Comparison of ENCODE assay signal across 25 cellular contexts in the genomic region with DNA sequence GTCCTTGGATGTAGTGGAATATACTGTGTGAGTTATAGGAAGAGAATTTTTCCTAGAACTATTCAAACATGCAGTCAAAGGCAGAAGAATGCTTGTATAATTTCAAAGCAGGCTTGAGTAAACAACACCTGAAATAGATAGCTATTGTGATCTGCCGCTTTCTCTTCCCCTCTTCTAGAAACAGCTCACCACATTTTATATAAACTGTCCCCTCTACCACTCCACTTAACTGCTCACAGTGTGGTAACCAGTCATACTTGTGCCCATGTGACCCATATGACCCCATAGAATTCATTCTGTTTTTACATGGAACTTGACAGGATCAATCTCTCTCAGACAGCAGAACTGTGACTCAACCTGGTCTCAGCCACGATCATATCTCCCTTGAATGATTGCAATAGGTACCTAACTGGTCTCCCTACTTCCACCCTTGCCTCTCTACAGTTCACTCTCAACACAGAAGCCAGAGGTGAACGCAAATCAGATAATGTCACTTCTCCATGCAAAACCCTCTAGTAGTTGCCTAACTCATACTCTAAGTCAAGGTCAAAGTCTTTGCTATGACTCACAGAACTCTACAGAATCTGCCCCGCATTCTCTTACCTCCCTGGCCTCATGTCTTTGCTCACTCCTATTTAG.
DNase-seq lines count a peak whose midpoint lies in the region; ATAC-seq and TF ChIP-seq lines count a peak whose summit lies in the region.
"Had no signal": no experiment of that assay in that cellular context is flagged by ENCODE, and none has a peak within 500 bp of the region (broad histone marks: within the 10 kb centered on the region; RNA-seq: fewer than 3 reads in every experiment).

No MANE protein-coding gene starts in this region.

- no peak for TF ChIP-seq CTCF in epithelial cell of esophagus (IDR thresholded peaks at IDR 0.05; ENCODE audit: insufficient read depth, low read depth, low read length, missing control alignments)
- TF ChIP-seq CTCF in omental fat pad (IDR thresholded peaks at IDR 0.05): no peak

- no peaks in the 10 kb centered on the region for H3K9me3 Mint-ChIP-seq in activated naive CD4-positive, alpha-beta T cell treated with anti-CD3 and anti-CD28 coated beads, Interleukin-2, amount 50 U/mL, for 72 hours
- no peaks in the 10 kb centered on the region for H3K9me3 Mint-ChIP-seq in stimulated activated effector memory CD8-positive, alpha-beta T cell treated with anti-CD3 and anti-CD28 coated beads, Interleukin-12 subunit alpha, Interleukin-12 subunit beta, amount 100 ng/mL, for 72 hours
- H3K9me3 Mint-ChIP-seq: activated CD4-positive, alpha-beta T cell treated with anti-CD3 and anti-CD28 coated beads, Interleukin-2, amount 10 ng/mL, durations not matched to agents 7 days and 5 days; CD4-positive, alpha-beta T cell had no signal

- H3K36me3 Mint-ChIP-seq in activated naive CD4-positive, alpha-beta T cell treated with anti-CD3 and anti-CD28 coated beads, Interleukin-2, amount 50 U/mL, for 72 hours: peaks cover 0 to 4% of the 10 kb centered on the region in 2 donors
- no peaks in the 10 kb centered on the region for H3K36me3 Mint-ChIP-seq in stimulated activated effector memory CD8-positive, alpha-beta T cell treated with anti-CD3 and anti-CD28 coated beads, Interleukin-12 subunit alpha, Interleukin-12 subunit beta, amount 100 ng/mL, for 72 hours

- DNase-seq in activated naive CD4-positive, alpha-beta T cell treated with anti-CD3 and anti-CD28 coated beads, Interleukin-2, amount 50 U/mL, for 72 hours (ENCODE audit: low spot score in 2 of 2): no peak
- no peak for DNase-seq in activated naive CD4-positive, alpha-beta T cell (lab: John Stamatoyannopoulos, UW)
- peak; percentile 40 for DNase-seq in OCI-M1 (lab: John Stamatoyannopoulos, UW)
- peak; percentile 46 for DNase-seq in epithelial cell of esophagus (ENCODE audit: low read depth)
- no peak for DNase-seq in stimulated activated effector memory CD8-positive, alpha-beta T cell treated with anti-CD3 and anti-CD28 coated beads, Interleukin-12 subunit alpha, Interleukin-12 subunit beta, amount 100 ng/mL, for 72 hours (ENCODE audit: low spot score in 2 of 2)
- DNase-seq in COR-L47 (lab: John Stamatoyannopoulos, UW): no peak
- no peak for DNase-seq in omental fat pad (ENCODE audit: low spot score)
- no peak for DNase-seq in cerebellum (ENCODE audit: low spot score)
- DNase-seq: activated CD4-positive, alpha-beta T cell treated with anti-CD3 and anti-CD28 coated beads, Interleukin-2, amount 10 ng/mL, durations not matched to agents 7 days and 5 days; activated naive CD4-positive, alpha-beta T cell treated with anti-CD3 and anti-CD28 coated beads, Interleukin-2, amount 50 U/mL, for 16 hours; activated T-cell treated with anti-CD3 and anti-CD28 coated beads for 4 hours; CD4-positive, alpha-beta T cell; cerebellar nuclear complex; effector CD4-positive, alpha-beta T cell; KBM-7; left lung; midbrain; NCI-H1092 treated with DMSO at 0.1 percent for 48 hours; NCI-H2029 treated with DMSO at 0.1 percent for 48 hours; NCI-H510A treated with DMSO at 0.1 percent for 48 hours; NK-92 treated with Interleukin-12 subunit alpha and Interleukin-12 subunit beta, amount 100 ng/mL, for 24 hours; stimulated activated naive CD4-positive, alpha-beta T cell treated with Interleukin-2 at 50 U/mL for 16 hours; tibial artery had no signal

- H3K4me3 ChIP-seq in epithelial cell of esophagus (ENCODE audit: low read length): no peak overlapping the region
- H3K4me3 ChIP-seq: ascending aorta, GM12878, left lung, tibial artery had no signal

- H3K4me1 Mint-ChIP-seq in stimulated activated effector memory CD8-positive, alpha-beta T cell treated with anti-CD3 and anti-CD28 coated beads, Interleukin-12 subunit alpha, Interleukin-12 subunit beta, amount 100 ng/mL, for 72 hours: no peaks in the 10 kb centered on the region
- H3K4me1 Mint-ChIP-seq: activated CD4-positive, alpha-beta T cell treated with anti-CD3 and anti-CD28 coated beads, Interleukin-2, amount 10 ng/mL, durations not matched to agents 7 days and 5 days had no signal

- H3K4me3 Mint-ChIP-seq in stimulated activated effector memory CD8-positive, alpha-beta T cell treated with anti-CD3 and anti-CD28 coated beads, Interleukin-12 subunit alpha, Interleukin-12 subunit beta, amount 100 ng/mL, for 72 hours: no peak overlapping the region
- H3K4me3 Mint-ChIP-seq: activated CD4-positive, alpha-beta T cell treated with anti-CD3 and anti-CD28 coated beads, Interleukin-2, amount 10 ng/mL, durations not matched to agents 7 days and 5 days; CD4-positive, alpha-beta T cell had no signal

- peak; percentile 61 to 86 for ATAC-seq in activated naive CD4-positive, alpha-beta T cell treated with anti-CD3 and anti-CD28 coated beads, Interleukin-2, amount 50 U/mL, for 72 hours
- peak; percentile 93 for ATAC-seq in stimulated activated effector memory CD8-positive, alpha-beta T cell treated with anti-CD3 and anti-CD28 coated beads, Interleukin-12 subunit alpha, Interleukin-12 subunit beta, amount 100 ng/mL, for 72 hours
- no peak for ATAC-seq in omental fat pad (ENCODE audit: low FRiP score)
- ATAC-seq: GM12878, left lung had no signal

- H3K27ac Mint-ChIP-seq in activated naive CD4-positive, alpha-beta T cell treated with anti-CD3 and anti-CD28 coated beads, Interleukin-2, amount 50 U/mL, for 72 hours: peak overlapping the region in 1 of 2 donors; percentile 2
- no peak overlapping the region for H3K27ac Mint-ChIP-seq in stimulated activated effector memory CD8-positive, alpha-beta T cell treated with anti-CD3 and anti-CD28 coated beads, Interleukin-12 subunit alpha, Interleukin-12 subunit beta, amount 100 ng/mL, for 72 hours
- H3K27ac Mint-ChIP-seq: activated CD4-positive, alpha-beta T cell treated with anti-CD3 and anti-CD28 coated beads, Interleukin-2, amount 10 ng/mL, durations not matched to agents 7 days and 5 days; CD4-positive, alpha-beta T cell had no signal

Comparison
In these comparisons a context has a peak if more than half of its experiments do, and no peak if none do; other contexts are left out.
1. DNase-seq: peak in OCI-M1 (single experiment) and epithelial cell of esophagus (single experiment); none in activated naive CD4-positive, alpha-beta T cell treated with anti-CD3 and anti-CD28 coated beads, Interleukin-2, amount 50 U/mL, for 72 hours (0 of 2), activated naive CD4-positive, alpha-beta T cell (0 of 4), stimulated activated effector memory CD8-positive, alpha-beta T cell treated with anti-CD3 and anti-CD28 coated beads, Interleukin-12 subunit alpha, Interleukin-12 subunit beta, amount 100 ng/mL, for 72 hours (0 of 2), COR-L47 (single experiment), omental fat pad (single experiment) and cerebellum (single experiment).